10 cellular contexts compared by ENCODE assay signal in the genomic region with DNA sequence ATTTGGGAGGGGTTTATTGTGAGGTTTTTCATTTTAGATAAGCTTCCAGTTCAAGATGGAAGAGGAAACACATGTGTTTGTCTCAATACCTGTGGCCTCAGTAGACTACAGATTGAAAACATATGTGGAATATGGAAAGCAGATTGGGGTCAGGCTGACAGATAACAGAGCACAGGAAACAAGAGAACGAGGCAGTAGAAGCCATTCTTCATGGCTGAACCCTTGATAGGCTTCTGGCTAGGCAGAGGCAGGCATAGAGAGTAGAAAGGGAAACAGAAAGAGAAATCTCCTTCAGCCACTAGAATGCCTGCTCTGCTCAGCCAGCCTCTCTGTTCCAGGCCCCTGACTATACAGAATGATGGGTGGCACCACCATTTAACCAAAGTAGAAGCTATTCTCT.
DNase-seq lines count a peak whose midpoint lies in the region; ATAC-seq and TF ChIP-seq lines count a peak whose summit lies in the region.
"Had no signal": no experiment of that assay in that cellular context is flagged by ENCODE, and none has a peak within 500 bp of the region (broad histone marks: within the 10 kb centered on the region; RNA-seq: fewer than 3 reads in every experiment).

No MANE protein-coding gene starts in this region.

- no peaks in the 10 kb centered on the region for H3K79me2 ChIP-seq in PC-9 (ENCODE audit: low read depth)

- H3K27ac ChIP-seq in PC-9, result no peak overlapping the region
- H3K27ac ChIP-seq: thyroid gland had no signal

- H3K4me3 ChIP-seq in PC-9, result no peak overlapping the region
- H3K4me3 ChIP-seq: thyroid gland had no signal

- no peak for TF ChIP-seq CTCF in PC-9 (conservative IDR thresholded peaks at IDR 0.05)

- H3K9me2 ChIP-seq in PC-9 (ENCODE audit: insufficient read depth), result no peaks in the 10 kb centered on the region

- no peaks in the 10 kb centered on the region for H3K36me3 ChIP-seq in PC-9 (ENCODE audit: low read depth)
- H3K36me3 ChIP-seq: thyroid gland had no signal

- no peaks in the 10 kb centered on the region for H3K27me3 ChIP-seq in PC-9 (ENCODE audit: insufficient read depth, low read depth)
- H3K27me3 ChIP-seq: thyroid gland had no signal

- in situ Hi-C loops in ACHN (cut with HindIII; ENCODE audit: low pct_ligation_motif_present, low pct_unique_long_range_greater_than_20kb, low sequenced_read_pairs), result no loop called here

- no peaks in the 10 kb centered on the region for H3K4me1 ChIP-seq in PC-9 (replicated peaks; ENCODE audit: insufficient read depth)
- H3K4me1 ChIP-seq: thyroid gland had no signal

- H3K4me2 ChIP-seq in PC-9, result no peak overlapping the region

- CTCF ChIA-PET in PC-9 (lab: Charles Lee), result no interaction called here

- H3K9me3 ChIP-seq in PC-9 (ENCODE audit: insufficient read depth, low read depth), result no peaks in the 10 kb centered on the region; the same call in 1 of the 2 replicates
- H3K9me3 ChIP-seq: thyroid gland had no signal

- H2AFZ ChIP-seq in PC-9, result no peak overlapping the region

- BruUV-seq in PC-9 (replicated peaks; lab: Mats Ljungman, UMichigan), result no TSS peak

- no peaks in the 10 kb centered on the region for H4K20me1 ChIP-seq in PC-9 (ENCODE audit: insufficient read depth)

- peak; percentile 42 for DNase-seq in amniotic epithelial cell (ENCODE audit: low read depth)
- no peak for DNase-seq in PC-9
- no peak for DNase-seq in stimulated activated CD8-positive, alpha-beta memory T cell treated with anti-CD3 and anti-CD28 coated beads, Interleukin-4, amount 100 ng/mL, for 48 hours
- DNase-seq in activated CD4-positive, alpha-beta T cell treated with anti-CD3 and anti-CD28 coated beads for 1 hour, result no peak
- DNase-seq in ACHN, result no peak
- DNase-seq: NCI-H2029 treated with DMSO at 0.1 percent for 48 hours, thyroid gland had no signal

- no peaks in the 10 kb centered on the region for H3F3A ChIP-seq in PC-9 (ENCODE audit: insufficient read depth, low read depth)

- POLR2A ChIA-PET in PC-9 (lab: Charles Lee; ENCODE audit: unreplicated experiment), result interaction anchor here (0.7 kb wide), 1 partner anchor 42 kb away, joined by 5 read pairs; no protein-coding TSS in a partner anchor

- peak; percentile 98 for ATAC-seq in GM19025 (IDR thresholded peaks at IDR 0.05; ENCODE audit: low read depth, unreplicated experiment)
- peak; percentile 99 for ATAC-seq in GM21717 (IDR thresholded peaks at IDR 0.05; ENCODE audit: unreplicated experiment)
- peak; percentile 94 for ATAC-seq in HG03135 (IDR thresholded peaks at IDR 0.05; ENCODE audit: unreplicated experiment)

- intact Hi-C loops in PC-9 (cut with micrococcal nuclease; ENCODE audit: unreplicated experiment), result no loop called here
